In genomic region chr11:19714093-19714386, GRCh38 we compare ENCODE assay signal across 8 cellular contexts. TPM values are rescaled to one million over a fixed set of nuclear protein-coding genes. Genes with fewer than 3 reads are reported as not detected.
A peak's percentile ranks its signal among the peaks of the same experiment; 100 is the strongest.
DNase-seq lines count a peak whose midpoint lies in the region; ATAC-seq, FAIRE-seq and TF ChIP-seq lines count a peak whose summit lies in the region.

No MANE protein-coding gene starts in this region.

- H3K79me1 ChIP-seq in H1 (ENCODE audit: low read depth, low read length) = no peaks in the 10 kb centered on the region

- no peak overlapping the region for H2BK20ac ChIP-seq in H1 (ENCODE audit: low read length)

- no peak overlapping the region for H3K56ac ChIP-seq in H1 (replicated peaks; ENCODE audit: insufficient read length, low read depth, low read length)

- ATAC-seq in HG02973 (IDR thresholded peaks at IDR 0.05; ENCODE audit: unreplicated experiment) (no peak), HG03095 (IDR thresholded peaks at IDR 0.05; ENCODE audit: unreplicated experiment) (no peak), GM19328 (IDR thresholded peaks at IDR 0.05; ENCODE audit: unreplicated experiment) (no peak)

- no peak for TF ChIP-seq CTCF in H1 (IDR thresholded peaks at IDR 0.05; ENCODE audit: control extremely low read depth in 1 of 3, insufficient read depth in 1 of 3, low read depth in 1 of 3, low read length in 3 of 3)

- peaks cover 35 to 50% (median 42%) of the 10 kb centered on the region in 11 experiments for H3K27me3 ChIP-seq in BLaER1 treated with 17β-estradiol and CSF1 and Interleukin-3, amounts not matched to agents 10 nM and 100 nM
- peaks cover 60% of the 10 kb centered on the region for H3K27me3 ChIP-seq in NT2/D1 (ENCODE audit: insufficient read depth, insufficient read length)
- H3K27me3 ChIP-seq in H1 (replicated peaks in 1 of 4; ENCODE audit: control insufficient read depth in 3 of 4, extremely low read depth in 1 of 4, insufficient read depth in 3 of 4, low read length in 3 of 4) = peaks cover 8 to 33% (median 29%) of the 10 kb centered on the region in 4 experiments
- H3K27me3 ChIP-seq in neuron (ENCODE audit: insufficient read depth, low read length) = peaks cover 5% of the 10 kb centered on the region

- H2BK12ac ChIP-seq in H1 (ENCODE audit: low read depth, low read length) = peak overlapping the region; percentile 65; the same call in 1 of the 2 replicates

- no peak for FAIRE-seq in H1 (lab: Jason Lieb, UNC)

- no peak overlapping the region for H3K27ac ChIP-seq in BLaER1 treated with 17β-estradiol and CSF1 and Interleukin-3, amounts not matched to agents 10 nM and 100 nM
- no peak overlapping the region for H3K27ac ChIP-seq in H1 (ENCODE audit: low read depth, low read length)

- no peak overlapping the region for H3K4ac ChIP-seq in H1 (replicated peaks; ENCODE audit: insufficient read length, low read depth, low read length)

- H2BK15ac ChIP-seq in H1 (ENCODE audit: low read length) = peak overlapping the region; percentile 22; the same call in 1 of the 2 replicates

- peaks cover 0 to 23% (median 11%) of the 10 kb centered on the region in 11 experiments; a peak in 10 of 22 replicates for H4K20me1 ChIP-seq in BLaER1 treated with 17β-estradiol and CSF1 and Interleukin-3, amounts not matched to agents 10 nM and 100 nM
- no peaks in the 10 kb centered on the region for H4K20me1 ChIP-seq in H1 (replicated peaks in 1 of 2; ENCODE audit: control insufficient read depth in 1 of 2, insufficient read depth in 2 of 2, low read length in 2 of 2)

- no peak overlapping the region for H4K5ac ChIP-seq in H1 (ENCODE audit: insufficient read length, low read depth, low read length)

- no peak overlapping the region for H4K8ac ChIP-seq in H1 (ENCODE audit: extremely low read depth, insufficient read depth, low read length)

- H3K79me2 ChIP-seq in H1 (ENCODE audit: control insufficient read depth in 1 of 2, insufficient read depth in 2 of 2, low read length in 2 of 2) = no peaks in the 10 kb centered on the region

- DNase-seq in NT2/D1 (ENCODE audit: low read depth, low spot score) = no peak
- peak in 1 of 2 experiments; percentile 67 for DNase-seq in H1 (ENCODE audit: low read depth in 1 of 2, low spot score in 2 of 2)
- DNase-seq in globus pallidus (ENCODE audit: low spot score) = no peak

- no peak overlapping the region for H2BK120ac ChIP-seq in H1 (replicated peaks; ENCODE audit: low read depth, low read length)

- no peak overlapping the region for H2AK5ac ChIP-seq in H1 (ENCODE audit: low read depth, low read length)

- H2AFZ ChIP-seq in H1 (ENCODE audit: low read length) = peak overlapping the region; percentile 47
- peak overlapping the region; percentile 69 for H2AFZ ChIP-seq in neuron (ENCODE audit: low read depth, low read length)

- 4% methylated on average over 17 of the region's 17 CpGs; no CpG with 5 or more reads in 1 of the 2 experiments for WGBS in H1 (ENCODE audit: extremely low coverage in 1 of 2, insufficient coverage in 1 of 2, insufficient read length in 1 of 2, insufficient replicate concordance in 2 of 2, low coverage in 1 of 2, low lambda C conversion rate in 2 of 2, missing lambda C conversion rate in 1 of 2), 2 experiments

- H3K4me1 ChIP-seq in BLaER1 treated with 17β-estradiol and CSF1 and Interleukin-3, amounts not matched to agents 10 nM and 100 nM = peaks cover 13 to 44% (median 27%) of the 10 kb centered on the region in 10 experiments
- H3K4me1 ChIP-seq in NT2/D1 (ENCODE audit: insufficient read depth, insufficient read length) (peaks cover 3% of the 10 kb centered on the region), H1 (replicated peaks in 1 of 4; ENCODE audit: control insufficient read depth in 3 of 4, insufficient read depth in 4 of 4, low read length in 3 of 4) (peaks cover 0 to 13% (median 10%) of the 10 kb centered on the region in 4 experiments; a peak in 6 of 7 replicates), neuron (ENCODE audit: insufficient read depth, low read length) (peaks cover 25% of the 10 kb centered on the region)

- CTCF ChIA-PET in H1 (lab: Charles Lee; ENCODE audit: partially characterized antibody) = interaction anchor here (0.7 to 4.4 kb wide), 10 partner anchors 8 to 150 kb away, joined by 3 to 27 read pairs (median 6); no protein-coding TSS in a partner anchor

- H3K4me2 ChIP-seq in BLaER1 treated with 17β-estradiol and CSF1 and Interleukin-3, amounts not matched to agents 10 nM and 100 nM = peak overlapping the region in 6 of 11 experiments; percentile 97 to 100 (median 99); a peak in 10 of 22 replicates
- peak overlapping the region; percentile 85 to 96 for H3K4me2 ChIP-seq in H1 (ENCODE audit: insufficient read depth in 1 of 2, low read depth in 2 of 2, low read length in 2 of 2)

- POLR2A ChIA-PET in H1 (lab: Charles Lee; ENCODE audit: partially characterized antibody) = interaction anchor here (1.0 to 1.8 kb wide), 4 partner anchors 16 to 65 kb away, joined by 3 to 4 read pairs (median 4); no protein-coding TSS in a partner anchor

- H3K9ac ChIP-seq in BLaER1 treated with 17β-estradiol and CSF1 and Interleukin-3, amounts not matched to agents 10 nM and 100 nM = no peak overlapping the region
- H3K9ac ChIP-seq in NT2/D1 (ENCODE audit: insufficient read length, low read depth) (peak overlapping the region; percentile 69), H1 (replicated peaks in 1 of 4; ENCODE audit: extremely low read depth in 1 of 4, low read depth in 3 of 4, low read length in 3 of 4) (no peak overlapping the region)

- no peak overlapping the region for H3K14ac ChIP-seq in H1 (ENCODE audit: insufficient read length)

- TF ChIP-seq RAD21 in H1 (IDR thresholded peaks at IDR 0.05 in 1 of 2, conservative IDR thresholded peaks at IDR 0.05 in 1 of 2; ENCODE audit: low read depth in 2 of 2, low read length in 2 of 2) = no peak

- H4K91ac ChIP-seq in H1 (replicated peaks; ENCODE audit: insufficient read length, low read length) = peak overlapping the region; percentile 44

- TF ChIP-seq EP300 in H1 (IDR thresholded peaks at IDR 0.05; ENCODE audit: borderline replicate concordance in 1 of 2, low read depth in 2 of 2, low read length in 2 of 2) = no peak

- H3K18ac ChIP-seq in H1 (ENCODE audit: extremely low read depth, low read length) = peak overlapping the region; percentile 63; the same call in 1 of the 2 replicates

- H2BK5ac ChIP-seq in H1 (ENCODE audit: low read depth, low read length) = no peak overlapping the region

- peak overlapping the region in 2 of 10 experiments; percentile 72 to 75; a peak in 1 of 20 replicates for H3K4me3 ChIP-seq in BLaER1 treated with 17β-estradiol and CSF1 and Interleukin-3, amounts not matched to agents 10 nM and 100 nM
- H3K4me3 ChIP-seq in NT2/D1 (ENCODE audit: insufficient read length, low read depth) (peak overlapping the region; percentile 46), H1 (ENCODE audit: extremely low read depth in 1 of 4, insufficient read depth in 2 of 4, low read depth in 3 of 4, low read length in 4 of 4) (peak overlapping the region; percentile 48 to 65 (median 54)), neuron (ENCODE audit: low read length) (peak overlapping the region; percentile 77)

- H3K36me3 ChIP-seq in BLaER1 treated with 17β-estradiol and CSF1 and Interleukin-3, amounts not matched to agents 10 nM and 100 nM = no peaks in the 10 kb centered on the region
- H3K36me3 ChIP-seq in NT2/D1 (ENCODE audit: insufficient read depth, insufficient read length, low read length) (no peaks in the 10 kb centered on the region), H1 (ENCODE audit: control insufficient read depth in 2 of 4, insufficient read depth in 4 of 4, low read length in 3 of 4) (no peaks in the 10 kb centered on the region), neuron (ENCODE audit: insufficient read depth, low read length) (no peaks in the 10 kb centered on the region)

- peaks cover 16% of the 10 kb centered on the region for H3K23me2 ChIP-seq in H1 (ENCODE audit: low read depth, low read length)

- H3K9me3 ChIP-seq in BLaER1 treated with 17β-estradiol and CSF1 and Interleukin-3, amounts not matched to agents 10 nM and 100 nM (replicated peaks in 1 of 11) = no peaks in the 10 kb centered on the region; a peak in 1 of 22 replicates
- H3K9me3 ChIP-seq in NT2/D1 (ENCODE audit: insufficient read depth, low read length) (no peaks in the 10 kb centered on the region), H1 (ENCODE audit: insufficient read depth in 2 of 2, low read depth in 1 of 2, low read length in 1 of 2) (no peaks in the 10 kb centered on the region), neuron (ENCODE audit: low read length) (no peaks in the 10 kb centered on the region)

- TF ChIP-seq POLR2A in H1 (IDR thresholded peaks at IDR 0.05; ENCODE audit: control extremely low read depth in 1 of 2, low read depth in 2 of 2, low read length in 2 of 2) = no peak

- no peak overlapping the region for H3K23ac ChIP-seq in H1 (ENCODE audit: insufficient read length)

TF ChIP-seq in H1, 55 proteins besides CTCF, POLR2A, EP300 and RAD21:
- TF ChIP-seq SP1 (IDR thresholded peaks at IDR 0.05; ENCODE audit: low read depth, low read length) = no peak
- TF ChIP-seq KDM4A (IDR thresholded peaks at IDR 0.05; ENCODE audit: low read depth, low read length, severe bottlenecking) = peak; percentile 63

RNA-seq across cellular contexts. Expression of gene NAV2, which starts 1.4 kb away (rescaled TPM):
- 66.9 and 73.6 TPM in 2 replicates for total RNA-seq in H1 (2021; fragmentation: NEBNext Ultra II Directional; extraction: Animal tissue kit (Norgen Biotek cat#: 25700))
- polyA plus RNA-seq in H1 (2011; rRNA removed) = 35.2 and 35.6 TPM in 2 replicates
- 21.6 TPM for polyA plus RNA-seq in H1 (2011; cell fraction: cytosol; rRNA removed)
- polyA plus RNA-seq in H1 (2011; cell fraction: nucleus; rRNA removed) = 81.7 TPM
- polyA plus RNA-seq in H1 (2012, experiment 1 of 2) = 40.1 to 57.0 TPM (median 50.4 TPM) in 4 replicates
- 6.8 TPM for polyA plus RNA-seq in H1 (2012, experiment 2 of 2)
- polyA plus RNA-seq in H1 (2013, experiment 1 of 2) = 20.8 TPM
- 18.0 TPM for polyA plus RNA-seq in H1 (2013, experiment 2 of 2)
- polyA minus RNA-seq in H1 (2011; rRNA and poly(A)+ RNA removed) = 96.9 and 105 TPM in 2 replicates
- 61.2 TPM for polyA minus RNA-seq in H1 (2011; cell fraction: cytosol; rRNA and poly(A)+ RNA removed)
- polyA minus RNA-seq in H1 (2011; cell fraction: nucleus; rRNA and poly(A)+ RNA removed) = 145 TPM
